Comparison of ENCODE assay signal across 1 cellular context in the genomic region with DNA sequence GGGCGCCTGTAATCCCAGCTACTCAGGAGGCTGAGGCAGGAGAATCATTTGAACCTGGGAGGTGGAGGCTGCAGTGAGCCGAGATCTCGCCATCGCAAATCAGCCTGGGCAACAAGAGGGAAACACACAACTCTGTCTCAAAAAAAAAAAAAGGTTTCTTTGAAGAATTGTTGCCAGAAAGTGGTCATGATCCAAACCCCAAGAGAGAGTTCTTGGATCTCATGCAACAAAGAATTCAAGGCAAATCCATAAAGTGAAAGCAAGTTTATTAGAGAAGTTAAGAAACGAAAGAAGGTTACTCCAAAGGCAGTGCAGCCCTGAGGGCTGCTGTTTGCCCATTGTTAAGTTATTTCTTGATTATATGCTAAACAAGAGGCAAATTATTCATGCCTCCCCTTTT.
TF ChIP-seq lines count a peak whose summit lies in the region.

No MANE protein-coding gene starts in this region.

TF ChIP-seq in HepG2, 621 proteins besides CTCF, POLR2A, EP300 and RAD21:
- TF ChIP-seq, protein P1, sequence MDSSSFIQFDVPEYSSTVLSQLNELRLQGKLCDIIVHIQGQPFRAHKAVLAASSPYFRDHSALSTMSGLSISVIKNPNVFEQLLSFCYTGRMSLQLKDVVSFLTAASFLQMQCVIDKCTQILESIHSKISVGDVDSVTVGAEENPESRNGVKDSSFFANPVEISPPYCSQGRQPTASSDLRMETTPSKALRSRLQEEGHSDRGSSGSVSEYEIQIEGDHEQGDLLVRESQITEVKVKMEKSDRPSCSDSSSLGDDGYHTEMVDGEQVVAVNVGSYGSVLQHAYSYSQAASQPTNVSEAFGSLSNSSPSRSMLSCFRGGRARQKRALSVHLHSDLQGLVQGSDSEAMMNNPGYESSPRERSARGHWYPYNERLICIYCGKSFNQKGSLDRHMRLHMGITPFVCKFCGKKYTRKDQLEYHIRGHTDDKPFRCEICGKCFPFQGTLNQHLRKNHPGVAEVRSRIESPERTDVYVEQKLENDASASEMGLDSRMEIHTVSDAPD (CRISPR knock-in tag; IDR thresholded peaks at IDR 0.05) = no peak
- TF ChIP-seq, protein P2, sequence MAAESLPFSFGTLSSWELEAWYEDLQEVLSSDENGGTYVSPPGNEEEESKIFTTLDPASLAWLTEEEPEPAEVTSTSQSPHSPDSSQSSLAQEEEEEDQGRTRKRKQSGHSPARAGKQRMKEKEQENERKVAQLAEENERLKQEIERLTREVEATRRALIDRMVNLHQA (CRISPR knock-in tag; IDR thresholded peaks at IDR 0.05) = no peak
- TF ChIP-seq ZNF34 (CRISPR knock-in tag; IDR thresholded peaks at IDR 0.05; ENCODE audit: borderline replicate concordance) (no peak), ZMAT3 (CRISPR knock-in tag; conservative IDR thresholded peaks at IDR 0.05) (no peak), KDM1A (CRISPR knock-in tag; IDR thresholded peaks at IDR 0.05) (no peak)
- TF ChIP-seq, protein P3, sequence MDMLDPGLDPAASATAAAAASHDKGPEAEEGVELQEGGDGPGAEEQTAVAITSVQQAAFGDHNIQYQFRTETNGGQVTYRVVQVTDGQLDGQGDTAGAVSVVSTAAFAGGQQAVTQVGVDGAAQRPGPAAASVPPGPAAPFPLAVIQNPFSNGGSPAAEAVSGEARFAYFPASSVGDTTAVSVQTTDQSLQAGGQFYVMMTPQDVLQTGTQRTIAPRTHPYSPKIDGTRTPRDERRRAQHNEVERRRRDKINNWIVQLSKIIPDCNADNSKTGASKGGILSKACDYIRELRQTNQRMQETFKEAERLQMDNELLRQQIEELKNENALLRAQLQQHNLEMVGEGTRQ (IDR thresholded peaks at IDR 0.05; ENCODE audit: low read depth, low read length) = no peak
- TF ChIP-seq, protein P3 (CRISPR knock-in tag; IDR thresholded peaks at IDR 0.05; ENCODE audit: borderline replicate concordance) = no peak
